Comparison of ENCODE assay signal across 23 cellular contexts in the genomic region with DNA sequence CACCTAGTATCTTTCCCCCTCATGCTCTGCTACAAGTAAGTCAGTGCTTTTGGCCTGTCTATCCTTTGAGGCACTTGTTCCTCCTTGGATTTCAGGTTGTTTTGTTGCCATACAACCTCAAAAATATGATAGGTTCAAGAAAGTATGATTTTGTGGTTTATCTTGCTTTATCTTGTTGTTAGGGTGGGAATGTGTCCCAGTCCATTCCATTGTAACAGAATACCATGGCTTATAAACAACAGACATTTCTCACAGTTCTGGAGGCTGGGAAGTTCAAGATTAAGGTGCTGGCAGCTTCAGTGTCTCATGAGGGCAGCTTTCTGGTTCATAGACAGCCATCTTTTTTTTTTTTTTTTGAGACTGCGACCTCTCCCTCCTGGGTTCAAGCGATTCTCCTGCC.
"Had no signal": no experiment of that assay in that cellular context is flagged by ENCODE, and none has a peak within 500 bp of the region (broad histone marks: within the 10 kb centered on the region; RNA-seq: fewer than 3 reads in every experiment).

No MANE protein-coding gene starts in this region.

- H3K27ac ChIP-seq: colonic mucosa, epithelial cell of prostate, neural progenitor cell, parathyroid adenoma, right lobe of liver, suprapubic skin, transverse colon, upper lobe of right lung, uterus had no signal

- FAIRE-seq: frontal cortex, keratinocyte had no signal

- H3K36me3 ChIP-seq: colonic mucosa, neural progenitor cell, right lobe of liver, suprapubic skin, transverse colon, upper lobe of right lung, uterus had no signal

- H3K9me3 ChIP-seq: colonic mucosa, mucosa of descending colon, right lobe of liver, suprapubic skin, transverse colon, upper lobe of right lung, uterus had no signal

- H3K27me3 ChIP-seq: colonic mucosa, neural progenitor cell, right lobe of liver, suprapubic skin, transverse colon, upper lobe of right lung, uterus had no signal

- H3K79me2 ChIP-seq: parathyroid adenoma had no signal

- H3K4me1 ChIP-seq: colonic mucosa, neural progenitor cell, parathyroid adenoma, right lobe of liver, upper lobe of right lung, uterus had no signal

- H3K9ac ChIP-seq: neural progenitor cell, parathyroid adenoma had no signal

- H3K4me2 ChIP-seq: neural progenitor cell, smooth muscle cell had no signal

- H3K4me3 ChIP-seq: colonic mucosa, mucosa of descending colon, neural progenitor cell, right lobe of liver, smooth muscle cell, suprapubic skin, transverse colon, upper lobe of right lung, uterus had no signal

- DNase-seq: colonic mucosa; effector CD8-positive, alpha-beta T cell; endodermal cell; mesenchymal stem cell; mucosa of descending colon; naive B cell; right lobe of liver; stimulated activated CD4-positive, alpha-beta T cell treated with anti-CD3 and anti-CD28 coated beads, Interleukin-12 subunit alpha, Interleukin-12 subunit beta, amount 100 ng/mL, for 4 hours; stimulated activated CD4-positive, alpha-beta T cell treated with anti-CD3 and anti-CD28 coated beads, Interleukin-1b, Interleukin-23, amount 100 ng/mL, for 48 hours; stimulated activated CD4-positive, alpha-beta T cell treated with anti-CD3 and anti-CD28 coated beads, Interleukin-4, amount 100 ng/mL, for 1 hour; stimulated activated CD8-positive, alpha-beta memory T cell treated with anti-CD3 and anti-CD28 coated beads, Interleukin-4, amount 100 ng/mL, for 48 hours; stimulated activated naive CD4-positive, alpha-beta T cell; stimulated activated naive CD8-positive, alpha-beta T cell treated with anti-CD3 and anti-CD28 coated beads, Interleukin-15, amount 100 ng/mL, for 72 hours; transverse colon; upper lobe of right lung; uterus had no signal

- H2AFZ ChIP-seq: neural progenitor cell, parathyroid adenoma had no signal
